1 cellular context compared by ENCODE assay signal in the genomic region with DNA sequence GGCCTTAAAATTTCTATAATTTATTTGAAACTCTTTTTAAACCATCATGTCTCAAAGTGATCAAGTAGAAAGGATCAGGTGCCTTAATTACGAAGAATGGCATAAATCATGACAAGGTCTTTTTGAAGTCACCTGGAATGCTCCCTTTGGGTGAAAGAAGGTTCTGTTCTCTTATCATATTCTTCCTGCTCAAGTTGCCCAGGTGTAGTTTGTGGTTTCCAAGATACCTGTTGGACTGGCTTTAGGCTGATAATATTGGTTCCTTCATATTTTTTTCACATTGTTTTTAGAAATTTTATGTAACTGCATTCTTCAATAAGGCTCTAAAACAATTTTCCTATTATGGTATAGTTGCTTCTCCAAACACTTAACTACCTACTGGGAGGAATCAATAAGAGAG.
TF ChIP-seq lines count a peak whose summit lies in the region.

No MANE protein-coding gene starts in this region.

TF ChIP-seq in HCT116, 20 proteins besides CTCF, POLR2A, EP300 and RAD21 (continued from another document):
- TF ChIP-seq, protein P1, sequence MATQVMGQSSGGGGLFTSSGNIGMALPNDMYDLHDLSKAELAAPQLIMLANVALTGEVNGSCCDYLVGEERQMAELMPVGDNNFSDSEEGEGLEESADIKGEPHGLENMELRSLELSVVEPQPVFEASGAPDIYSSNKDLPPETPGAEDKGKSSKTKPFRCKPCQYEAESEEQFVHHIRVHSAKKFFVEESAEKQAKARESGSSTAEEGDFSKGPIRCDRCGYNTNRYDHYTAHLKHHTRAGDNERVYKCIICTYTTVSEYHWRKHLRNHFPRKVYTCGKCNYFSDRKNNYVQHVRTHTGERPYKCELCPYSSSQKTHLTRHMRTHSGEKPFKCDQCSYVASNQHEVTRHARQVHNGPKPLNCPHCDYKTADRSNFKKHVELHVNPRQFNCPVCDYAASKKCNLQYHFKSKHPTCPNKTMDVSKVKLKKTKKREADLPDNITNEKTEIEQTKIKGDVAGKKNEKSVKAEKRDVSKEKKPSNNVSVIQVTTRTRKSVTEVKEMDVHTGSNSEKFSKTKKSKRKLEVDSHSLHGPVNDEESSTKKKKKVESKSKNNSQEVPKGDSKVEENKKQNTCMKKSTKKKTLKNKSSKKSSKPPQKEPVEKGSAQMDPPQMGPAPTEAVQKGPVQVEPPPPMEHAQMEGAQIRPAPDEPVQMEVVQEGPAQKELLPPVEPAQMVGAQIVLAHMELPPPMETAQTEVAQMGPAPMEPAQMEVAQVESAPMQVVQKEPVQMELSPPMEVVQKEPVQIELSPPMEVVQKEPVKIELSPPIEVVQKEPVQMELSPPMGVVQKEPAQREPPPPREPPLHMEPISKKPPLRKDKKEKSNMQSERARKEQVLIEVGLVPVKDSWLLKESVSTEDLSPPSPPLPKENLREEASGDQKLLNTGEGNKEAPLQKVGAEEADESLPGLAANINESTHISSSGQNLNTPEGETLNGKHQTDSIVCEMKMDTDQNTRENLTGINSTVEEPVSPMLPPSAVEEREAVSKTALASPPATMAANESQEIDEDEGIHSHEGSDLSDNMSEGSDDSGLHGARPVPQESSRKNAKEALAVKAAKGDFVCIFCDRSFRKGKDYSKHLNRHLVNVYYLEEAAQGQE (IDR thresholded peaks at IDR 0.05; ENCODE audit: low read depth): no peak
- TF ChIP-seq TCF7L2 (IDR thresholded peaks at IDR 0.05; ENCODE audit: borderline replicate concordance, extremely low read depth, insufficient read depth, insufficient read length) (no peak), YY1 (IDR thresholded peaks at IDR 0.05; ENCODE audit: extremely low read depth, insufficient replicate concordance, low read depth, low read length) (no peak), SRF (IDR thresholded peaks at IDR 0.05; ENCODE audit: low read depth) (no peak), ZNF274 (IDR thresholded peaks at IDR 0.05; ENCODE audit: low read depth, low read length) (no peak), CBX3 (IDR thresholded peaks at IDR 0.05; ENCODE audit: low read depth) (no peak)
- TF ChIP-seq, protein P2, sequence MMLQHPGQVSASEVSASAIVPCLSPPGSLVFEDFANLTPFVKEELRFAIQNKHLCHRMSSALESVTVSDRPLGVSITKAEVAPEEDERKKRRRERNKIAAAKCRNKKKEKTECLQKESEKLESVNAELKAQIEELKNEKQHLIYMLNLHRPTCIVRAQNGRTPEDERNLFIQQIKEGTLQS (IDR thresholded peaks at IDR 0.05): no peak
- TF ChIP-seq, protein P3, sequence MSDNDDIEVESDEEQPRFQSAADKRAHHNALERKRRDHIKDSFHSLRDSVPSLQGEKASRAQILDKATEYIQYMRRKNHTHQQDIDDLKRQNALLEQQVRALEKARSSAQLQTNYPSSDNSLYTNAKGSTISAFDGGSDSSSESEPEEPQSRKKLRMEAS (IDR thresholded peaks at IDR 0.05): no peak
